In the genomic region with DNA sequence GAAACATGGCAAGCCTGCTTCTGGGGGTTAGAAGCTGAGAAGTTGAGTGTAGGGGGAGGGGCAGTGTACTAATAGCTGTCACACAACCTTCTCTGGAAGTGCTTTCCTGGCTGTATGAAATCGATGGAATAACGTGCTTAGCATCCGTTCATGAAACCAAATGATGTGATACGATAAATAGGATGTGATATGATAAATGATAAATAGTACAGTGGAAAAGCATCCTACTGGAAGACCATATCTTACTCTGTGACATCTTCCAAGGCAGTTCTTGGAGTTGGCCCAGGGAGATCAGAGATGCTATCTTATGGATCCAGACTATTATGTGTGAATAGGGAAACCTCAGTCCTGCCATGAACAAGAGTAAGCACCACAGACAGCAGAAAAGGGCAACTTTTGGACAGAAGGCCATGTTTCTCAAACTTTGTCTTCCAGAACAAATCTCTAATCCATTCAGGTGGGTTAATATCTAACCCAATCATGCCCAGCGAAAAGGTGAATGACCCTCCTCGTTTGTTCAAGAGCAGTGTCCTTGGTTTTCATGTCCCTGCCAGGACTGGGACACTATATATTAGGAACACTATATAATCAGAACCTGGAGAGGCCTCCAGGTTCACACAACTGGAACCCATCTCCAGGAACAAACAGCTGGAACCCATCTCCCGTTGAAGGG, we compare ENCODE assay signal across 16 cellular contexts. TPM values are rescaled to one million over a fixed set of nuclear protein-coding genes. Genes with fewer than 3 reads are reported as not detected.
DNase-seq lines count a peak whose midpoint lies in the region; TF ChIP-seq lines count a peak whose summit lies in the region.
"Had no signal": no experiment of that assay in that cellular context is flagged by ENCODE, and none has a peak within 500 bp of the region (broad histone marks: within the 10 kb centered on the region; RNA-seq: fewer than 3 reads in every experiment).

Gene ANG (plus strand): TSS at position 598 of the 673 bp plus-strand sequence. CDS start 4,801 bp downstream, outside the sequence.

- DNase-seq in posterior vena cava (ENCODE audit: low spot score) = no peak
- no peak for DNase-seq in uterus
- DNase-seq in DMS 273 treated with DMSO at 0.1 percent for 48 hours (lab: John Stamatoyannopoulos, UW) = no peak
- no peak for DNase-seq in stimulated activated CD4-positive, alpha-beta T cell treated with anti-CD3 and anti-CD28 coated beads, Interleukin-12 subunit alpha, Interleukin-12 subunit beta, amount 100 ng/mL, for 4 hours
- DNase-seq in activated effector memory CD4-positive, alpha-beta T cell treated with Interleukin-2 at 50 U/mL for 16 hours = no peak
- no peak for DNase-seq in inferior parietal cortex (ENCODE audit: extremely low spot score)
- DNase-seq: activated CD4-positive, CD25-positive, alpha-beta regulatory T cell treated with anti-CD3 and anti-CD28 coated beads, Interleukin-2, amount 50 U/mL, for 72 hours; amniotic stem cell; BE2C; DMS153; effector memory CD4-positive, alpha-beta T cell; glutamatergic neuron; mesendoderm; NCI-H1436 treated with DMSO at 0.1 percent for 48 hours had no signal

- peaks cover 0 to 2% (median 0%) of the 10 kb centered on the region in 4 donors for H3K36me3 ChIP-seq in liver (ENCODE audit: control insufficient read depth in 4 of 4, insufficient read depth in 3 of 4, low read depth in 1 of 4, low read length in 3 of 4)
- no peaks in the 10 kb centered on the region for H3K36me3 ChIP-seq in uterus
- H3K36me3 ChIP-seq: BE2C had no signal

- H3K4me3 ChIP-seq in liver (ENCODE audit: low read depth in 1 of 3, low read length in 3 of 3) = peak within 1 kb of the TSS; percentile 62 to 74 (median 65)
- H3K4me3 ChIP-seq in uterus = no peak within 1 kb of the TSS

- peak within 1 kb of the TSS; percentile 96 for H3K27ac ChIP-seq in VCaP
- peak within 1 kb of the TSS; percentile 62 to 70 for H3K27ac ChIP-seq in liver (ENCODE audit: low read depth in 1 of 2, low read length in 2 of 2)
- H3K27ac ChIP-seq in uterus = no peak within 1 kb of the TSS

- TF ChIP-seq RAD21 in liver (IDR thresholded peaks at IDR 0.05) = peak; percentile 13 to 26

- TF ChIP-seq POLR2A in uterus (IDR thresholded peaks at IDR 0.05) = no peak

- WGBS in liver = 29% methylated on average over 7 of the region's 7 CpGs

- peaks cover 0 to 42% (median 30%) of the 10 kb centered on the region in 4 donors for H3K4me1 ChIP-seq in liver (ENCODE audit: control insufficient read depth in 4 of 4, insufficient read depth in 4 of 4, low read length in 3 of 4)
- no peaks in the 10 kb centered on the region for H3K4me1 ChIP-seq in uterus
- H3K4me1 ChIP-seq: BE2C had no signal

- intact Hi-C loops in posterior vena cava (cut with DNase I) (loop anchor here (1.0 to 10.0 kb wide), 5 partner anchors 22 to 354 kb away; partner anchors contain the start of genes CCNB1IP1 (in 1 of the 2), PARP2 (in 1 of the 2) and PIP4P1 (in 1 of the 2)), uterus (cut with DNase I; ENCODE audit: low total_unique reads) (no loop called here)

- H3K9ac ChIP-seq in liver (ENCODE audit: low read depth in 1 of 2, low read length in 2 of 2) = peak within 1 kb of the TSS in 1 of 2 donors; percentile 3

- H3K9me3 ChIP-seq in liver (ENCODE audit: control insufficient read depth in 4 of 4, low read length in 3 of 4) = no peaks in the 10 kb centered on the region
- H3K9me3 ChIP-seq in uterus = no peaks in the 10 kb centered on the region
- H3K9me3 ChIP-seq: BE2C had no signal

- no peak for TF ChIP-seq CTCF in VCaP (conservative IDR thresholded peaks at IDR 0.05)
- no peak for TF ChIP-seq CTCF in liver (IDR thresholded peaks at IDR 0.05; ENCODE audit: low read depth, low read length, missing input control)
- TF ChIP-seq CTCF in uterus (IDR thresholded peaks at IDR 0.05) = no peak

- H3K27me3 ChIP-seq in liver (ENCODE audit: control insufficient read depth in 4 of 4, insufficient read depth in 4 of 4, low read length in 3 of 4) (no peaks in the 10 kb centered on the region), uterus (no peaks in the 10 kb centered on the region)
- H3K27me3 ChIP-seq: BE2C had no signal

TF ChIP-seq in liver, 16 proteins besides CTCF, POLR2A, EP300 and RAD21:
- TF ChIP-seq REST (IDR thresholded peaks at IDR 0.05) (peak; percentile 44), SP1 (IDR thresholded peaks at IDR 0.05) (peak; percentile 94), NR2F2 (IDR thresholded peaks at IDR 0.05) (no peak), ATF3 (IDR thresholded peaks at IDR 0.05) (no peak), RXRA (IDR thresholded peaks at IDR 0.05) (peak; percentile 97), TAF1 (conservative IDR thresholded peaks at IDR 0.05) (peak; percentile 96), GABPA (IDR thresholded peaks at IDR 0.05 in 1 of 2, conservative IDR thresholded peaks at IDR 0.05 in 1 of 2) (peak in 1 of 2 donors; percentile 29), HNF4A (conservative IDR thresholded peaks at IDR 0.05) (peak; percentile 74 to 84), JUND (IDR thresholded peaks at IDR 0.05) (peak in 1 of 2 donors; percentile 60), EGR1 (IDR thresholded peaks at IDR 0.05; ENCODE audit: low read depth in 2 of 2) (peak in 1 of 2 donors; percentile 48), ZBTB33 (IDR thresholded peaks at IDR 0.05) (peak; percentile 53), HNF4G (IDR thresholded peaks at IDR 0.05) (peak; percentile 39), FOXA1 (IDR thresholded peaks at IDR 0.05) (peak; percentile 27), YY1 (IDR thresholded peaks at IDR 0.05) (peak; percentile 90), FOXA2 (IDR thresholded peaks at IDR 0.05) (peak; percentile 30)
- TF ChIP-seq, protein P1, sequence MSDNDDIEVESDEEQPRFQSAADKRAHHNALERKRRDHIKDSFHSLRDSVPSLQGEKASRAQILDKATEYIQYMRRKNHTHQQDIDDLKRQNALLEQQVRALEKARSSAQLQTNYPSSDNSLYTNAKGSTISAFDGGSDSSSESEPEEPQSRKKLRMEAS (IDR thresholded peaks at IDR 0.05) = peak; percentile 91

RNA-seq across cellular contexts. Expression of gene ANG, which starts in this region (rescaled TPM):
- 1,000 to 10,000 TPM in 1 of 2 donors, 100 to 1,000 TPM in 1; 153 to 1,589 TPM for total RNA-seq in liver
- 1,000 to 10,000 TPM; 1,170 to 2,524 TPM for polyA plus RNA-seq in liver
- total RNA-seq in posterior vena cava = 10 to 100 TPM; 11.5 to 18.0 TPM
- 10 to 100 TPM in 3 of 4 donors, 1 to 10 TPM in 1; 4.2 to 20.8 (median 12.2) TPM for total RNA-seq in uterus

Comparison
In these comparisons a context has a peak if more than half of its experiments do, and no peak if none do; other contexts are left out.
1. RNA of gene ANG (total RNA-seq): 153 to 1,589 TPM in liver; 11.5 to 18.0 TPM in posterior vena cava and 4.2 to 20.8 TPM in uterus; every median in the first group is over 4 times any median in the second.
2. H3K27ac ChIP-seq: peak in VCaP (single experiment) and liver (2 of 2); none in uterus (0 of 2).
3. H3K4me3 ChIP-seq: peak in liver (3 of 3); none in uterus (0 of 2).